14 cellular contexts compared by ENCODE assay signal in genomic region chr15:75446146-75446545, GRCh38. TPM values are rescaled to one million over a fixed set of nuclear protein-coding genes. Genes with fewer than 3 reads are reported as not detected.
A peak's percentile ranks its signal among the peaks of the same experiment; 100 is the strongest.
DNase-seq lines count a peak whose midpoint lies in the region; ATAC-seq and TF ChIP-seq lines count a peak whose summit lies in the region.
"Had no signal": no experiment of that assay in that cellular context is flagged by ENCODE, and none has a peak within 500 bp of the region (broad histone marks: within the 10 kb centered on the region; RNA-seq: fewer than 3 reads in every experiment).

No MANE protein-coding gene starts in this region.

- no peak for ATAC-seq in GM23338
- ATAC-seq in activated CD8-positive, alpha-beta T cell treated with anti-CD3 and anti-CD28 coated beads for 36 hours = no peak
- no peak for ATAC-seq in naive thymus-derived CD8-positive, alpha-beta T cell
- no peak for ATAC-seq in HG03439 (IDR thresholded peaks at IDR 0.05; ENCODE audit: unreplicated experiment)

- no peak overlapping the region for H3K4me3 ChIP-seq in GM23338
- H3K4me3 ChIP-seq in lower leg skin (ENCODE audit: low read depth, poor library complexity, severe bottlenecking) = no peak overlapping the region
- H3K4me3 ChIP-seq: suprapubic skin had no signal

- POLR2A ChIA-PET in activated CD4-positive, alpha-beta T cell treated with anti-CD3 and anti-CD28 coated beads, Interleukin-2, amount 10 ng/mL, durations not matched to agents 7 days and 5 days (lab: Charles Lee) = interaction anchor here (1.2 kb wide), 1 partner anchor 9 kb away, joined by 3 read pairs; no protein-coding TSS in a partner anchor
- POLR2A ChIA-PET in activated CD8-positive, alpha-beta T cell treated with anti-CD3 and anti-CD28 coated beads for 36 hours (lab: Charles Lee) = interaction anchor here (0.6 to 1.9 kb wide), 9 partner anchors 9 to 279 kb away, joined by 3 to 8 read pairs (median 4); no protein-coding TSS in a partner anchor
- POLR2A ChIA-PET in naive thymus-derived CD8-positive, alpha-beta T cell (lab: Charles Lee) = interaction anchor here (0.5 to 2.4 kb wide), 5 partner anchors 9 to 508 kb away, joined by 3 to 19 read pairs (median 4); partner anchors contain the start of gene IMP3
- POLR2A ChIA-PET in GM10248 (lab: Yijun Ruan, JAX) = interaction anchor here (1.3 kb wide), 1 partner anchor 78 kb away, joined by 6 read pairs; no protein-coding TSS in a partner anchor

- no peak for DNase-seq in activated CD4-positive, alpha-beta T cell treated with anti-CD3 and anti-CD28 coated beads, Interleukin-2, amount 10 ng/mL, durations not matched to agents 7 days and 5 days
- no peak for DNase-seq in activated CD4-positive, alpha-beta T cell treated with anti-CD3 and anti-CD28 coated beads for 4 hours
- DNase-seq in GM23338 (ENCODE audit: low spot score) = no peak
- peak; percentile 41 for DNase-seq in activated CD8-positive, alpha-beta T cell treated with anti-CD3 and anti-CD28 coated beads for 36 hours
- DNase-seq in naive thymus-derived CD8-positive, alpha-beta T cell = peak in 4 of 10 donors; percentile 12 to 19 (median 14)
- DNase-seq in lower leg skin (ENCODE audit: low spot score in 2 of 2) = no peak
- no peak for DNase-seq in GM10248 (ENCODE audit: extremely low spot score)
- DNase-seq: activated gamma-delta T cell; mesenchymal stem cell; NK-92 treated with Interleukin-12 subunit alpha and Interleukin-12 subunit beta, amount 100 ng/mL, for 24 hours; SIG-M5; small intestine had no signal

- peak overlapping the region; percentile 38 for H3K4me3 Mint-ChIP-seq in activated CD4-positive, alpha-beta T cell treated with anti-CD3 and anti-CD28 coated beads, Interleukin-2, amount 10 ng/mL, durations not matched to agents 7 days and 5 days
- no peak overlapping the region for H3K4me3 Mint-ChIP-seq in GM23338
- H3K4me3 Mint-ChIP-seq in activated CD8-positive, alpha-beta T cell treated with anti-CD3 and anti-CD28 coated beads for 36 hours = no peak overlapping the region
- peak overlapping the region; percentile 28 to 73 (median 60) for H3K4me3 Mint-ChIP-seq in naive thymus-derived CD8-positive, alpha-beta T cell

- H3K9me3 Mint-ChIP-seq in activated CD4-positive, alpha-beta T cell treated with anti-CD3 and anti-CD28 coated beads, Interleukin-2, amount 10 ng/mL, durations not matched to agents 7 days and 5 days = no peaks in the 10 kb centered on the region
- H3K9me3 Mint-ChIP-seq in GM23338 = no peaks in the 10 kb centered on the region
- H3K9me3 Mint-ChIP-seq in activated CD8-positive, alpha-beta T cell treated with anti-CD3 and anti-CD28 coated beads for 36 hours = no peaks in the 10 kb centered on the region
- no peaks in the 10 kb centered on the region for H3K9me3 Mint-ChIP-seq in naive thymus-derived CD8-positive, alpha-beta T cell

- H3K4me2 ChIP-seq in GM23338 = no peak overlapping the region

- H4K20me1 ChIP-seq in GM23338 (replicated peaks; ENCODE audit: insufficient read depth) = peaks cover 58% of the 10 kb centered on the region

- H3K27ac ChIP-seq in GM23338 (ENCODE audit: low read depth) = peak overlapping the region; percentile 51; the same call in 1 of the 2 replicates
- H3K27ac ChIP-seq: suprapubic skin had no signal

- H3K79me2 ChIP-seq in GM23338 (replicated peaks; ENCODE audit: insufficient read depth) = peaks cover 94% of the 10 kb centered on the region

- intact Hi-C loops in activated CD8-positive, alpha-beta T cell treated with anti-CD3 and anti-CD28 coated beads for 36 hours (cut with micrococcal nuclease) = no loop called here
- intact Hi-C loops in lower leg skin (cut with DNase I; ENCODE audit: low total_unique reads) = no loop called here

- peaks cover 53% of the 10 kb centered on the region for H3K4me1 Mint-ChIP-seq in activated CD4-positive, alpha-beta T cell treated with anti-CD3 and anti-CD28 coated beads, Interleukin-2, amount 10 ng/mL, durations not matched to agents 7 days and 5 days
- peaks cover 9% of the 10 kb centered on the region; the same call in 2 of the 3 replicates for H3K4me1 Mint-ChIP-seq in GM23338
- peaks cover 59% of the 10 kb centered on the region for H3K4me1 Mint-ChIP-seq in activated CD8-positive, alpha-beta T cell treated with anti-CD3 and anti-CD28 coated beads for 36 hours (ENCODE audit: low read depth)
- H3K4me1 Mint-ChIP-seq in naive thymus-derived CD8-positive, alpha-beta T cell = peaks cover 24 to 71% (median 64%) of the 10 kb centered on the region in 4 donors

- peaks cover 10% of the 10 kb centered on the region for H3K36me3 ChIP-seq in GM23338 (ENCODE audit: insufficient read depth)

- no peak for TF ChIP-seq POLR2A in lower leg skin (IDR thresholded peaks at IDR 0.05)

- CTCF ChIA-PET in activated CD4-positive, alpha-beta T cell treated with anti-CD3 and anti-CD28 coated beads, Interleukin-2, amount 10 ng/mL, durations not matched to agents 7 days and 5 days (lab: Charles Lee) = interaction anchor here (0.6 to 1.5 kb wide), 4 partner anchors 9 to 34 kb away, joined by 3 to 5 read pairs (median 4); no protein-coding TSS in a partner anchor
- CTCF ChIA-PET in activated CD8-positive, alpha-beta T cell treated with anti-CD3 and anti-CD28 coated beads for 36 hours (lab: Charles Lee) = interaction anchor here (0.8 to 2.8 kb wide), 5 partner anchors 13 to 78 kb away, joined by 3 to 18 read pairs (median 3); partner anchors contain the start of gene MAN2C1
- CTCF ChIA-PET in GM10248 (lab: Yijun Ruan, JAX) = interaction anchor here (0.8 to 2.2 kb wide), 6 partner anchors 8 to 117 kb away, joined by 3 to 6 read pairs (median 3); no protein-coding TSS in a partner anchor

- no peak overlapping the region for H2AFZ ChIP-seq in GM23338

- TF ChIP-seq CTCF in GM23338 (conservative IDR thresholded peaks at IDR 0.05; ENCODE audit: low read depth in 2 of 2) (no peak), lower leg skin (IDR thresholded peaks at IDR 0.05) (no peak), GM10248 (IDR thresholded peaks at IDR 0.05; ENCODE audit: control extremely low read depth, extremely low read depth, low read depth, missing control alignments) (no peak)
- TF ChIP-seq CTCF in activated CD8-positive, alpha-beta T cell treated with anti-CD3 and anti-CD28 coated beads for 36 hours (IDR thresholded peaks at IDR 0.05) = no peak

- 80 to 82% methylated on average over 3 of the region's 3 CpGs for WGBS in lower leg skin, 2 donors

- H3K27me3 ChIP-seq in GM23338 (ENCODE audit: insufficient read depth) = no peaks in the 10 kb centered on the region
- H3K27me3 ChIP-seq: suprapubic skin had no signal

- H3K27ac Mint-ChIP-seq in activated CD4-positive, alpha-beta T cell treated with anti-CD3 and anti-CD28 coated beads, Interleukin-2, amount 10 ng/mL, durations not matched to agents 7 days and 5 days = peak overlapping the region; percentile 85
- H3K27ac Mint-ChIP-seq in GM23338 = no peak overlapping the region
- H3K27ac Mint-ChIP-seq in activated CD8-positive, alpha-beta T cell treated with anti-CD3 and anti-CD28 coated beads for 36 hours = peak overlapping the region; percentile 86
- peak overlapping the region in 9 of 10 donors; percentile 54 to 92 (median 84) for H3K27ac Mint-ChIP-seq in naive thymus-derived CD8-positive, alpha-beta T cell

- peaks cover 29% of the 10 kb centered on the region for H3K36me3 Mint-ChIP-seq in activated CD4-positive, alpha-beta T cell treated with anti-CD3 and anti-CD28 coated beads, Interleukin-2, amount 10 ng/mL, durations not matched to agents 7 days and 5 days (ENCODE audit: low read depth)
- H3K36me3 Mint-ChIP-seq in GM23338 (ENCODE audit: low read depth) = peaks cover 35% of the 10 kb centered on the region
- H3K36me3 Mint-ChIP-seq in activated CD8-positive, alpha-beta T cell treated with anti-CD3 and anti-CD28 coated beads for 36 hours (ENCODE audit: low read depth) = peaks cover 33% of the 10 kb centered on the region
- H3K36me3 Mint-ChIP-seq in naive thymus-derived CD8-positive, alpha-beta T cell = peaks cover 0 to 29% (median 3%) of the 10 kb centered on the region in 3 donors

- no peaks in the 10 kb centered on the region for H3K27me3 Mint-ChIP-seq in activated CD4-positive, alpha-beta T cell treated with anti-CD3 and anti-CD28 coated beads, Interleukin-2, amount 10 ng/mL, durations not matched to agents 7 days and 5 days
- H3K27me3 Mint-ChIP-seq in GM23338 (ENCODE audit: insufficient read depth, low read depth, poor library complexity) = peaks cover 5% of the 10 kb centered on the region
- no peaks in the 10 kb centered on the region for H3K27me3 Mint-ChIP-seq in activated CD8-positive, alpha-beta T cell treated with anti-CD3 and anti-CD28 coated beads for 36 hours
- H3K27me3 Mint-ChIP-seq in naive thymus-derived CD8-positive, alpha-beta T cell = no peaks in the 10 kb centered on the region

- H3F3A ChIP-seq in GM23338 (replicated peaks; ENCODE audit: low read depth) = no peaks in the 10 kb centered on the region

- peaks cover 13% of the 10 kb centered on the region for H3K4me1 ChIP-seq in GM23338 (ENCODE audit: insufficient read depth)

- H3K9me2 ChIP-seq in GM23338 (ENCODE audit: insufficient read depth) = no peaks in the 10 kb centered on the region

TF ChIP-seq in GM23338, 12 proteins besides CTCF, POLR2A, EP300 and RAD21 (continues in another document):
- no peak for TF ChIP-seq POLR2AphosphoS5 (IDR thresholded peaks at IDR 0.05; ENCODE audit: low read depth)
- TF ChIP-seq EZH2phosphoT487 (IDR thresholded peaks at IDR 0.05; ENCODE audit: unreplicated experiment) = no peak
- no peak for TF ChIP-seq STAT1 (IDR thresholded peaks at IDR 0.05; ENCODE audit: unreplicated experiment)
- TF ChIP-seq ZNF114 (CRISPR knock-in tag; IDR thresholded peaks at IDR 0.05) = no peak
- TF ChIP-seq CREB1 (CRISPR knock-in tag; IDR thresholded peaks at IDR 0.05; ENCODE audit: low read depth) = no peak

RNA-seq across cellular contexts. Expression of gene SIN3A, which starts 5.3 kb away (rescaled TPM):
- 100 to 1,000 TPM; 106 to 115 TPM for total RNA-seq in activated CD4-positive, alpha-beta T cell treated with anti-CD3 and anti-CD28 coated beads, Interleukin-2, amount 10 ng/mL, durations not matched to agents 7 days and 5 days
- total RNA-seq in GM23338 (2014; rRNA removed; shearing (Covaris generic)) = 68.4 and 73.0 TPM in 2 replicates
- 22.6 and 24.3 TPM in 2 replicates for polyA plus RNA-seq in GM23338 (2016; fragmentation: Nextera tagmentation; extraction: Ambion mirVana)
- total RNA-seq in activated CD8-positive, alpha-beta T cell treated with anti-CD3 and anti-CD28 coated beads for 36 hours = 10 to 100 TPM; 67.5 to 72.4 TPM
- total RNA-seq in naive thymus-derived CD8-positive, alpha-beta T cell = 100 to 1,000 TPM; 130 to 137 TPM
- 10 to 100 TPM; 12.4 to 17.0 (median 12.7) TPM for polyA plus RNA-seq in naive thymus-derived CD8-positive, alpha-beta T cell
- 10 to 100 TPM; 47.1 to 68.8 (median 49.6) TPM for total RNA-seq in lower leg skin

Comparison
In these comparisons a context has a peak if more than half of its experiments do, and no peak if none do; other contexts are left out.
1. H3K4me3 Mint-ChIP-seq: peak in activated CD4-positive, alpha-beta T cell treated with anti-CD3 and anti-CD28 coated beads, Interleukin-2, amount 10 ng/mL, durations not matched to agents 7 days and 5 days (single experiment) and naive thymus-derived CD8-positive, alpha-beta T cell (10 of 10); none in GM23338 (single experiment) and activated CD8-positive, alpha-beta T cell treated with anti-CD3 and anti-CD28 coated beads for 36 hours (single experiment).